Comparison of ENCODE assay signal across 8 cellular contexts in genomic region chr5:139652788-139653241, GRCh38. TPM values are rescaled to one million over a fixed set of nuclear protein-coding genes. Genes with fewer than 3 reads are reported as not detected.
DNase-seq lines count a peak whose midpoint lies in the region; ATAC-seq and TF ChIP-seq lines count a peak whose summit lies in the region.

No MANE protein-coding gene starts in this region.

- no peaks in the 10 kb centered on the region for H3K9me3 Mint-ChIP-seq in Calu3 (ENCODE audit: low read depth, unreplicated experiment)

- H3K9me2 ChIP-seq in hepatocyte (replicated peaks; ENCODE audit: insufficient read depth): no peaks in the 10 kb centered on the region

- H3K4me3 ChIP-seq in SJCRH30 (peak overlapping the region; percentile 92), hepatocyte (no peak overlapping the region), stomach smooth muscle (ENCODE audit: low read length in 2 of 2) (peak overlapping the region; percentile 7 to 62)

- 31% methylated on average over 5 of the region's 5 CpGs for WGBS in hepatocyte (ENCODE audit: low lambda C conversion rate, missing lambda C conversion rate)

- TF ChIP-seq CTCF in Calu3 (IDR thresholded peaks at IDR 0.05; ENCODE audit: unreplicated experiment): no peak
- TF ChIP-seq CTCF in hepatocyte (IDR thresholded peaks at IDR 0.05; ENCODE audit: poor library complexity): no peak

- H3K4me1 Mint-ChIP-seq in Calu3 (ENCODE audit: low read depth, unreplicated experiment): peaks cover 68% of the 10 kb centered on the region

- ATAC-seq in GM21737 (IDR thresholded peaks at IDR 0.05; ENCODE audit: unreplicated experiment): peak; percentile 33

- intact Hi-C loops in Calu3 (cut with micrococcal nuclease; ENCODE audit: unreplicated experiment): loop anchor here (5.0 kb wide), 1 partner anchor 114 kb away; no protein-coding TSS in a partner anchor

- H4K20me1 ChIP-seq in hepatocyte (ENCODE audit: insufficient read depth, poor library complexity, severe bottlenecking): peaks cover 46% of the 10 kb centered on the region

- H3K27ac Mint-ChIP-seq in Calu3 (ENCODE audit: unreplicated experiment): peak overlapping the region; percentile 32

- H2AFZ ChIP-seq in hepatocyte: no peak overlapping the region

- peak overlapping the region; percentile 79 for H3K27ac ChIP-seq in SJCRH30
- peak overlapping the region; percentile 93 for H3K27ac ChIP-seq in hepatocyte
- H3K27ac ChIP-seq in stomach smooth muscle (ENCODE audit: low read length): peak overlapping the region; percentile 90

- no peaks in the 10 kb centered on the region for H3K9me3 ChIP-seq in SJCRH30 (replicated peaks)
- H3K9me3 ChIP-seq in hepatocyte (ENCODE audit: low read depth): no peaks in the 10 kb centered on the region
- H3K9me3 ChIP-seq in stomach smooth muscle (ENCODE audit: control insufficient read depth in 2 of 2, low read length in 2 of 2): no peaks in the 10 kb centered on the region

- H3K4me2 ChIP-seq in hepatocyte: peak overlapping the region; percentile 94

- 0 out of 2 replicates have a peak, but pooled peaks cover 2% of the 10 kb centered on the region for H3K36me3 ChIP-seq in SJCRH30
- no peaks in the 10 kb centered on the region for H3K36me3 ChIP-seq in hepatocyte (replicated peaks; ENCODE audit: insufficient read depth, low read depth)
- H3K36me3 ChIP-seq in stomach smooth muscle (ENCODE audit: control insufficient read depth in 2 of 2, insufficient read depth in 2 of 2, low read length in 2 of 2): no peaks in the 10 kb centered on the region

- peaks cover 85% of the 10 kb centered on the region for H3K79me2 ChIP-seq in hepatocyte

- no TSS peak for BruUV-seq in Calu3 (replicated peaks; lab: Mats Ljungman, UMichigan)

- H3K27me3 Mint-ChIP-seq in Calu3 (ENCODE audit: unreplicated experiment): no peaks in the 10 kb centered on the region

- H3K4me3 Mint-ChIP-seq in Calu3 (ENCODE audit: low read depth, unreplicated experiment): peak overlapping the region; percentile 99

- peaks cover 56% of the 10 kb centered on the region for H3K4me1 ChIP-seq in SJCRH30
- H3K4me1 ChIP-seq in hepatocyte (ENCODE audit: insufficient read depth): peaks cover 66% of the 10 kb centered on the region
- peaks cover 81% of the 10 kb centered on the region for H3K4me1 ChIP-seq in stomach smooth muscle (ENCODE audit: control insufficient read depth, insufficient read depth, low read length)

- H3K27me3 ChIP-seq in SJCRH30 (no peaks in the 10 kb centered on the region), hepatocyte (no peaks in the 10 kb centered on the region), stomach smooth muscle (ENCODE audit: control insufficient read depth in 1 of 2, insufficient read depth in 2 of 2, low read length in 2 of 2) (no peaks in the 10 kb centered on the region)

- CTCF ChIA-PET in Calu3 (lab: Charles Lee): interaction anchor here (1.0 to 3.9 kb wide), 5 partner anchors 8 to 40 kb away, joined by 3 to 47 read pairs (median 7); no protein-coding TSS in a partner anchor

- peaks cover 56% of the 10 kb centered on the region for H3K36me3 Mint-ChIP-seq in Calu3 (ENCODE audit: insufficient read depth, unreplicated experiment)

- peak overlapping the region; percentile 29 to 47 for H3K9ac ChIP-seq in stomach smooth muscle (ENCODE audit: low read length in 2 of 2)

- DNase-seq in Calu3 (no peak), SJCRH30 (no peak), hepatocyte (ENCODE audit: low spot score) (no peak), COLO668 (lab: John Stamatoyannopoulos, UW; ENCODE audit: unreplicated experiment) (no peak), NCI-H510A (lab: John Stamatoyannopoulos, UW) (no peak)
- no peak for DNase-seq in stimulated activated CD4-positive, alpha-beta T cell treated with anti-CD3 and anti-CD28 coated beads, Interleukin-1b, Interleukin-23, amount 100 ng/mL, for 48 hours

RNA-seq across cellular contexts. Expression of gene CXXC5, which starts 4.7 kb away (rescaled TPM):
- total RNA-seq in Calu3 (2022) (64.1 and 69.1 TPM in 2 replicates), hepatocyte (90.9 and 110 TPM in 2 replicates)
- 76.8 and 81.4 TPM in 2 replicates for total RNA-seq in SJCRH30 (2014; rRNA removed; shearing (Covaris generic))
- polyA plus RNA-seq in hepatocyte: 98.7 and 106 TPM in 2 replicates
